ENCODE assay signal across 10 cellular contexts in genomic region chr7:39855325-39855674, GRCh38.
DNase-seq lines count a peak whose midpoint lies in the region; ATAC-seq, FAIRE-seq and TF ChIP-seq lines count a peak whose summit lies in the region.
"Had no signal": no experiment of that assay in that cellular context is flagged by ENCODE, and none has a peak within 500 bp of the region (broad histone marks: within the 10 kb centered on the region; RNA-seq: fewer than 3 reads in every experiment).

No MANE protein-coding gene starts in this region.

- TF ChIP-seq CTCF in AG10803 (conservative IDR thresholded peaks at IDR 0.05; ENCODE audit: low read length) (no peak), astrocyte (IDR thresholded peaks at IDR 0.05; ENCODE audit: insufficient read depth, low read depth, low read length) (no peak)

- no peak overlapping the region for H3K4me3 Mint-ChIP-seq in astrocyte (ENCODE audit: unreplicated experiment)
- H3K4me3 Mint-ChIP-seq in natural killer cell treated with Interleukin-12 subunit alpha and Interleukin-12 subunit beta and Interleukin-15 and Interleukin-18, amount 100 ng/mL, for 72 hours: peak overlapping the region; percentile 81

- H3K4me1 ChIP-seq in GM23248 (ENCODE audit: insufficient read depth) (no peaks in the 10 kb centered on the region), astrocyte (ENCODE audit: insufficient read depth, low read length) (no peaks in the 10 kb centered on the region), HAP-1 (no peaks in the 10 kb centered on the region)

- H3K4me1 Mint-ChIP-seq in astrocyte (ENCODE audit: low read depth, unreplicated experiment): no peaks in the 10 kb centered on the region
- H3K4me1 Mint-ChIP-seq in natural killer cell treated with Interleukin-12 subunit alpha and Interleukin-12 subunit beta and Interleukin-15 and Interleukin-18, amount 100 ng/mL, for 72 hours (ENCODE audit: low read depth in 2 of 2): peaks cover 7 to 10% of the 10 kb centered on the region in 2 donors

- no peaks in the 10 kb centered on the region for H4K20me1 ChIP-seq in GM23248 (ENCODE audit: insufficient read depth)
- H4K20me1 ChIP-seq in astrocyte (ENCODE audit: insufficient read depth, low read length): no peaks in the 10 kb centered on the region

- peaks cover 20% of the 10 kb centered on the region for H3K27me3 Mint-ChIP-seq in astrocyte (ENCODE audit: low read depth, unreplicated experiment)
- peaks cover 22 to 52% of the 10 kb centered on the region in 2 donors for H3K27me3 Mint-ChIP-seq in natural killer cell treated with Interleukin-12 subunit alpha and Interleukin-12 subunit beta and Interleukin-15 and Interleukin-18, amount 100 ng/mL, for 72 hours

- no peak overlapping the region for H3K27ac Mint-ChIP-seq in astrocyte (ENCODE audit: unreplicated experiment)
- no peak overlapping the region for H3K27ac Mint-ChIP-seq in natural killer cell treated with Interleukin-12 subunit alpha and Interleukin-12 subunit beta and Interleukin-15 and Interleukin-18, amount 100 ng/mL, for 72 hours

- peaks cover 3% of the 10 kb centered on the region for H3K9me3 Mint-ChIP-seq in astrocyte (ENCODE audit: unreplicated experiment)
- no peaks in the 10 kb centered on the region for H3K9me3 Mint-ChIP-seq in natural killer cell treated with Interleukin-12 subunit alpha and Interleukin-12 subunit beta and Interleukin-15 and Interleukin-18, amount 100 ng/mL, for 72 hours

- in situ Hi-C loops in GM23248 (cut with MboI) (no loop called here), HAP-1 (cut with MboI; ENCODE audit: low sequenced_read_pairs) (no loop called here)

- H3K4me3 ChIP-seq in AG10803 (ENCODE audit: low read length) (peak overlapping the region; percentile 35), GM23248 (peak overlapping the region; percentile 59), astrocyte (ENCODE audit: insufficient read depth, low read depth, low read length) (peak overlapping the region; percentile 38), HAP-1 (no peak overlapping the region)

- H3F3A ChIP-seq in GM23248 (ENCODE audit: insufficient read depth): no peaks in the 10 kb centered on the region

- ATAC-seq in natural killer cell treated with Interleukin-12 subunit alpha and Interleukin-12 subunit beta and Interleukin-15 and Interleukin-18, amount 100 ng/mL, for 72 hours: no peak
- ATAC-seq in HG03571 (IDR thresholded peaks at IDR 0.05; ENCODE audit: unreplicated experiment): no peak

- H3K4me2 ChIP-seq in GM23248 (ENCODE audit: unreplicated experiment): peak overlapping the region; percentile 69
- peak overlapping the region; percentile 66 for H3K4me2 ChIP-seq in astrocyte (ENCODE audit: low read length)

- no peaks in the 10 kb centered on the region for H3K9me3 ChIP-seq in GM23248 (ENCODE audit: low read depth)
- H3K9me3 ChIP-seq in astrocyte (ENCODE audit: insufficient read depth, low read depth, low read length): no peaks in the 10 kb centered on the region
- H3K9me3 ChIP-seq in HAP-1: no peaks in the 10 kb centered on the region

- DNase-seq in AG10803 (ENCODE audit: low read depth): no peak
- no peak for DNase-seq in GM23248
- no peak for DNase-seq in astrocyte (ENCODE audit: low read depth)
- DNase-seq in natural killer cell treated with Interleukin-12 subunit alpha and Interleukin-12 subunit beta and Interleukin-15 and Interleukin-18, amount 100 ng/mL, for 72 hours (ENCODE audit: low spot score): no peak
- no peak for DNase-seq in GM19240 (ENCODE audit: insufficient read length, low spot score)
- DNase-seq in cerebellar nuclear complex (lab: John Stamatoyannopoulos, UW): no peak
- DNase-seq in HAP-1 (ENCODE audit: low spot score in 2 of 2): no peak
- DNase-seq: DMS79 treated with DMSO at 0.1 percent for 48 hours, mesendoderm had no signal

- H3K27me3 ChIP-seq in GM23248 (replicated peaks; ENCODE audit: insufficient read depth): peaks cover 12% of the 10 kb centered on the region; the same call in 1 of the 2 replicates
- no peaks in the 10 kb centered on the region for H3K27me3 ChIP-seq in astrocyte (ENCODE audit: insufficient read depth, low read length)
- peaks cover 12% of the 10 kb centered on the region for H3K27me3 ChIP-seq in HAP-1 (ENCODE audit: low read depth)

- H3K9ac ChIP-seq in GM23248 (no peak overlapping the region; the same call in 1 of the 2 replicates), astrocyte (ENCODE audit: low read length) (no peak overlapping the region)

- 45 to 79% methylated on average over 1 of the region's 1 CpG for WGBS in GM23248 (ENCODE audit: low coverage in 1 of 2, low lambda C conversion rate in 2 of 2, missing lambda C conversion rate in 2 of 2), 2 experiments

- H3K79me2 ChIP-seq in GM23248 (ENCODE audit: insufficient read depth): no peaks in the 10 kb centered on the region
- no peaks in the 10 kb centered on the region for H3K79me2 ChIP-seq in astrocyte (ENCODE audit: insufficient read depth, low read length)

- H3K27ac ChIP-seq in GM23248: no peak overlapping the region
- no peak overlapping the region for H3K27ac ChIP-seq in astrocyte (ENCODE audit: low read depth, low read length)

- H3K36me3 Mint-ChIP-seq in astrocyte (ENCODE audit: low read depth, unreplicated experiment): no peaks in the 10 kb centered on the region
- no peaks in the 10 kb centered on the region for H3K36me3 Mint-ChIP-seq in natural killer cell treated with Interleukin-12 subunit alpha and Interleukin-12 subunit beta and Interleukin-15 and Interleukin-18, amount 100 ng/mL, for 72 hours

- H3K36me3 ChIP-seq in GM23248 (ENCODE audit: low read depth) (no peaks in the 10 kb centered on the region), astrocyte (ENCODE audit: insufficient read depth, low read length) (no peaks in the 10 kb centered on the region), HAP-1 (replicated peaks) (no peaks in the 10 kb centered on the region)

- no peaks in the 10 kb centered on the region for H3K9me2 ChIP-seq in GM23248 (ENCODE audit: insufficient read depth)

- FAIRE-seq in astrocyte (lab: Jason Lieb, UNC): no peak

- H2AFZ ChIP-seq in GM23248: peak overlapping the region; percentile 50
- H2AFZ ChIP-seq in astrocyte (ENCODE audit: low read depth, low read length): no peak overlapping the region
